In the genomic region with DNA sequence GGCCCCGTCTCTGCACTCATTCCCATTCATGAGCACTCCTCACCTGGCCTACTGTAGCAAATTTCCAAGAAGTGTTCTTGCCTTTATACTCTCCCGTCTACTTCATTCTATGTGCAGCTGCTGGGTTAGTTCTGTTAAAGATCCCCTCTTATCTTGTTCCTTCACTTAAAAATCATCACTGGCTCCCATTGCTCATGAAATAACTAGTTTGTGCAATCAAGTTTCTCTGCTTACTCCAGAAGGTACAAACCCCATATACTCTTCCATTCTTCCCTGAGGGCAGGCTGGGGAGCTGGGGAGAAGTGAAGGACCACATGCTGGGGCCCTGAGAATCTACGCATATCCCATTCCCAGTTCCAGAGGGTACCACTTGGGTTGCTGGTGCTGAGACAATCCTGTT, we compare ENCODE assay signal across 29 cellular contexts.
"Had no signal": no experiment of that assay in that cellular context is flagged by ENCODE, and none has a peak within 500 bp of the region (broad histone marks: within the 10 kb centered on the region; RNA-seq: fewer than 3 reads in every experiment).

No MANE protein-coding gene starts in this region.

- H3K4me2 ChIP-seq: neural progenitor cell had no signal

- H3K27ac Mint-ChIP-seq: natural killer cell; nephron; neural progenitor cell; progenitor cell of endocrine pancreas; stimulated activated naive B cell treated with anti-CD40 and anti-IgM and Interleukin-4, amounts not matched to agents 10 μg/mL and 1 μg/mL and 100 μg/mL, for 72 hours; stimulated activated naive CD8-positive, alpha-beta T cell treated with anti-CD3 and anti-CD28 coated beads, Interleukin-15, Interleukin-2, amounts not matched to agents 100 ng/mL and 50 ng/mL, for 24 hours had no signal

- H3K4me3 Mint-ChIP-seq: natural killer cell; nephron; neural progenitor cell; stimulated activated naive B cell treated with anti-CD40 and anti-IgM and Interleukin-4, amounts not matched to agents 10 μg/mL and 1 μg/mL and 100 μg/mL, for 72 hours; stimulated activated naive CD8-positive, alpha-beta T cell treated with anti-CD3 and anti-CD28 coated beads, Interleukin-15, Interleukin-2, amounts not matched to agents 100 ng/mL and 50 ng/mL, for 24 hours had no signal

- H3K36me3 Mint-ChIP-seq: natural killer cell; neural progenitor cell; stimulated activated naive B cell treated with anti-CD40 and anti-IgM and Interleukin-4, amounts not matched to agents 10 μg/mL and 1 μg/mL and 100 μg/mL, for 72 hours had no signal

- H3K79me2 ChIP-seq: parathyroid adenoma had no signal

- H3K4me1 Mint-ChIP-seq: nephron, neural progenitor cell had no signal

- ATAC-seq: natural killer cell; psoas muscle; right cardiac atrium; right lobe of liver; stimulated activated naive B cell treated with anti-CD40 and anti-IgM and Interleukin-4, amounts not matched to agents 10 μg/mL and 1 μg/mL and 100 μg/mL, for 72 hours had no signal

- H3K27me3 Mint-ChIP-seq: stimulated activated naive B cell treated with anti-CD40 and anti-IgM and Interleukin-4, amounts not matched to agents 10 μg/mL and 1 μg/mL and 100 μg/mL, for 72 hours; stimulated activated naive CD8-positive, alpha-beta T cell treated with anti-CD3 and anti-CD28 coated beads, Interleukin-15, Interleukin-2, amounts not matched to agents 100 ng/mL and 50 ng/mL, for 24 hours had no signal

- H3K27me3 ChIP-seq: neural progenitor cell, ovary, right lobe of liver, sigmoid colon, spleen, stomach, thyroid gland, tibial nerve, upper lobe of left lung, vagina had no signal

- H3K9me3 ChIP-seq: ovary, psoas muscle, right lobe of liver, sigmoid colon, spleen, stomach, thoracic aorta, thyroid gland, tibial nerve, upper lobe of left lung, vagina had no signal

- H3K4me3 ChIP-seq: neural progenitor cell, ovary, psoas muscle, right lobe of liver, sigmoid colon, spleen, stomach, thoracic aorta, thyroid gland, tibial nerve, upper lobe of left lung, vagina had no signal

- H3K4me1 ChIP-seq: neural progenitor cell, parathyroid adenoma, right lobe of liver, thyroid gland had no signal

- H3K9me3 Mint-ChIP-seq: natural killer cell; nephron; neural progenitor cell; stimulated activated naive B cell treated with anti-CD40 and anti-IgM and Interleukin-4, amounts not matched to agents 10 μg/mL and 1 μg/mL and 100 μg/mL, for 72 hours; stimulated activated naive CD8-positive, alpha-beta T cell treated with anti-CD3 and anti-CD28 coated beads, Interleukin-15, Interleukin-2, amounts not matched to agents 100 ng/mL and 50 ng/mL, for 24 hours had no signal

- H3K27ac ChIP-seq: neural progenitor cell, ovary, parathyroid adenoma, psoas muscle, right lobe of liver, spleen, stomach, thoracic aorta, thyroid gland, tibial nerve, upper lobe of left lung, vagina had no signal

- H3K9ac ChIP-seq: neural progenitor cell, parathyroid adenoma had no signal

- H2AFZ ChIP-seq: neural progenitor cell, parathyroid adenoma had no signal

- DNase-seq: natural killer cell; occipital lobe; ovary; posterior cingulate gyrus; psoas muscle; right cardiac atrium; right lobe of liver; sigmoid colon; small intestine; spleen; stimulated activated CD4-positive, alpha-beta T cell treated with anti-CD3 and anti-CD28 coated beads, Interleukin-12 subunit alpha, Interleukin-12 subunit beta, amount 100 ng/mL, for 4 hours; stimulated activated CD4-positive, alpha-beta T cell treated with anti-CD3 and anti-CD28 coated beads, Interleukin-1b, Interleukin-23, amount 100 ng/mL, for 48 hours; stimulated activated CD4-positive, alpha-beta T cell treated with anti-CD3 and anti-CD28 coated beads, Interleukin-4, amount 100 ng/mL, for 1 hour; stimulated activated CD4-positive, alpha-beta T cell treated with anti-CD3 and anti-CD28 coated beads, Interleukin-4, amount 100 ng/mL, for 4 hours; stimulated activated CD8-positive, alpha-beta memory T cell treated with anti-CD3 and anti-CD28 coated beads, Interleukin-4, amount 100 ng/mL, for 48 hours; stimulated activated naive B cell treated with anti-CD40 and anti-IgM and Interleukin-4, amounts not matched to agents 10 μg/mL and 1 μg/mL and 100 μg/mL, for 72 hours; stimulated activated naive CD4-positive, alpha-beta T cell treated with Interleukin-2 at 50 U/mL for 16 hours; stomach; thyroid gland; trophoblast cell; upper lobe of left lung had no signal

- H3K36me3 ChIP-seq: neural progenitor cell, ovary, right lobe of liver, sigmoid colon, spleen, stomach, thoracic aorta, thyroid gland, tibial nerve, upper lobe of left lung, vagina had no signal
